In genomic region chr11:3826721-3827120, GRCh38 we compare ENCODE assay signal across 14 cellular contexts. TPM values are rescaled to one million over a fixed set of nuclear protein-coding genes. Genes with fewer than 3 reads are reported as not detected.
DNase-seq lines count a peak whose midpoint lies in the region; ATAC-seq and TF ChIP-seq lines count a peak whose summit lies in the region.
"Had no signal": no experiment of that assay in that cellular context is flagged by ENCODE, and none has a peak within 500 bp of the region (broad histone marks: within the 10 kb centered on the region; RNA-seq: fewer than 3 reads in every experiment).

No MANE protein-coding gene starts in this region.

- intact Hi-C loops in prostate gland (cut with DNase I) = no loop called here

- H3K27me3 Mint-ChIP-seq in activated naive CD4-positive, alpha-beta T cell treated with anti-CD3 and anti-CD28 coated beads, Interleukin-2, amount 10 ng/mL, durations not matched to agents 7 days and 5 days = no peaks in the 10 kb centered on the region
- no peaks in the 10 kb centered on the region for H3K27me3 Mint-ChIP-seq in mesothelial cell of epicardium (ENCODE audit: low read depth)
- H3K27me3 Mint-ChIP-seq: activated B cell treated with CpG ODN at 0.5 μM for 24 hours had no signal

- H3K27ac ChIP-seq in caudate nucleus (ENCODE audit: low read depth, low read length) = peak overlapping the region; percentile 96
- H3K27ac ChIP-seq in prostate gland = no peak overlapping the region
- H3K27ac ChIP-seq: gastroesophageal sphincter had no signal

- no peaks in the 10 kb centered on the region for H3K9me3 ChIP-seq in prostate gland
- H3K9me3 ChIP-seq: gastroesophageal sphincter had no signal

- H3K36me3 Mint-ChIP-seq in activated naive CD4-positive, alpha-beta T cell treated with anti-CD3 and anti-CD28 coated beads, Interleukin-2, amount 10 ng/mL, durations not matched to agents 7 days and 5 days = peaks cover 64% of the 10 kb centered on the region
- peaks cover 26% of the 10 kb centered on the region for H3K36me3 Mint-ChIP-seq in mesothelial cell of epicardium

- H3K4me3 ChIP-seq in prostate gland = no peak overlapping the region
- H3K4me3 ChIP-seq: gastroesophageal sphincter had no signal

- H3K9me3 Mint-ChIP-seq in activated naive CD4-positive, alpha-beta T cell treated with anti-CD3 and anti-CD28 coated beads, Interleukin-2, amount 10 ng/mL, durations not matched to agents 7 days and 5 days = no peaks in the 10 kb centered on the region
- no peaks in the 10 kb centered on the region for H3K9me3 Mint-ChIP-seq in mesothelial cell of epicardium
- H3K9me3 Mint-ChIP-seq: activated B cell treated with CpG ODN at 0.5 μM for 24 hours had no signal

- H3K4me3 Mint-ChIP-seq in activated naive CD4-positive, alpha-beta T cell treated with anti-CD3 and anti-CD28 coated beads, Interleukin-2, amount 10 ng/mL, durations not matched to agents 7 days and 5 days = no peak overlapping the region
- H3K4me3 Mint-ChIP-seq in mesothelial cell of epicardium = no peak overlapping the region
- H3K4me3 Mint-ChIP-seq: activated B cell treated with CpG ODN at 0.5 μM for 24 hours had no signal

- TF ChIP-seq POLR2A in prostate gland (IDR thresholded peaks at IDR 0.05) = no peak

- H3K4me1 ChIP-seq in prostate gland (replicated peaks) = no peaks in the 10 kb centered on the region

- no peak for ATAC-seq in HG02981 (IDR thresholded peaks at IDR 0.05; ENCODE audit: unreplicated experiment)
- ATAC-seq: gastroesophageal sphincter, SK-N-SH treated with all-trans-retinoic acid at 6 μM for 48 hours had no signal

- peaks cover 44% of the 10 kb centered on the region for H3K4me1 Mint-ChIP-seq in activated naive CD4-positive, alpha-beta T cell treated with anti-CD3 and anti-CD28 coated beads, Interleukin-2, amount 10 ng/mL, durations not matched to agents 7 days and 5 days
- no peaks in the 10 kb centered on the region for H3K4me1 Mint-ChIP-seq in mesothelial cell of epicardium

- WGBS in prostate gland = 88% methylated on average over 3 of the region's 3 CpGs

- CTCF ChIA-PET in activated naive CD4-positive, alpha-beta T cell treated with anti-CD3 and anti-CD28 coated beads, Interleukin-2, amount 10 ng/mL, durations not matched to agents 7 days and 5 days (lab: Charles Lee) = interaction anchor here (1.7 to 2.3 kb wide), 4 partner anchors 9 to 246 kb away, joined by 4 to 11 read pairs (median 6); partner anchors contain the start of gene PGAP2

- peaks cover 0 to 6% of the 10 kb centered on the region in 2 donors for H3K36me3 ChIP-seq in prostate gland

- DNase-seq in activated naive CD4-positive, alpha-beta T cell treated with anti-CD3 and anti-CD28 coated beads, Interleukin-2, amount 10 ng/mL, durations not matched to agents 7 days and 5 days = no peak
- DNase-seq in activated naive CD4-positive, alpha-beta T cell (lab: John Stamatoyannopoulos, UW) = no peak
- DNase-seq in caudate nucleus (lab: John Stamatoyannopoulos, UW) (peak in 57 of 61 donors; percentile 21 to 93 (median 78)), midbrain (lab: John Stamatoyannopoulos, UW) (peak; percentile 89), superior temporal gyrus (ENCODE audit: extremely low spot score) (peak; percentile 96), prostate gland (ENCODE audit: low spot score) (no peak), mesothelial cell of epicardium (ENCODE audit: low spot score in 2 of 2, unreplicated experiment in 2 of 2) (no peak)
- DNase-seq: activated B cell treated with CpG ODN at 0.5 μM for 24 hours, DMS53, NCI-H446, trophoblast cell had no signal

- no peak for TF ChIP-seq CTCF in prostate gland (IDR thresholded peaks at IDR 0.05)
- TF ChIP-seq CTCF in mesothelial cell of epicardium (IDR thresholded peaks at IDR 0.05; ENCODE audit: unreplicated experiment) = no peak

- H3K27ac Mint-ChIP-seq in activated naive CD4-positive, alpha-beta T cell treated with anti-CD3 and anti-CD28 coated beads, Interleukin-2, amount 10 ng/mL, durations not matched to agents 7 days and 5 days = peak overlapping the region; percentile 76
- H3K27ac Mint-ChIP-seq in mesothelial cell of epicardium = no peak overlapping the region

- H3K27me3 ChIP-seq in prostate gland (replicated peaks; ENCODE audit: insufficient read depth) = no peaks in the 10 kb centered on the region
- H3K27me3 ChIP-seq: gastroesophageal sphincter had no signal

RNA-seq across cellular contexts. Expression of gene RHOG, which starts 14.0 kb away (rescaled TPM):
- 10 to 100 TPM; 41.1 to 56.4 TPM for total RNA-seq in prostate gland
- total RNA-seq in mesothelial cell of epicardium = 23.8 to 24.7 TPM (median 24.2 TPM) in 3 replicates

RNA-seq across cellular contexts. Expression of gene PGAP2, which starts 18.4 kb away (rescaled TPM):
- total RNA-seq in prostate gland (10 to 100 TPM; 26.6 to 33.5 TPM), mesothelial cell of epicardium (43.2 to 47.6 TPM (median 47.4 TPM) in 3 replicates)

RNA-seq across cellular contexts. Expression of gene STIM1, which starts 28.7 kb away (rescaled TPM):
- total RNA-seq in prostate gland = 10 to 100 TPM; 34.1 to 65.0 TPM
- 41.2 to 43.9 TPM (median 43.7 TPM) in 3 replicates for total RNA-seq in mesothelial cell of epicardium

RNA-seq across cellular contexts. Expression of gene NUP98, which starts 29.4 kb away (rescaled TPM):
- total RNA-seq in prostate gland = 100 to 1,000 TPM; 127 to 136 TPM
- 82.6 to 85.4 TPM (median 83.3 TPM) in 3 replicates for total RNA-seq in mesothelial cell of epicardium

Comparison
In these comparisons a context has a peak if more than half of its experiments do, and no peak if none do; other contexts are left out.
1. DNase-seq: peak in caudate nucleus (57 of 61), midbrain (single experiment) and superior temporal gyrus (single experiment); none in activated naive CD4-positive, alpha-beta T cell treated with anti-CD3 and anti-CD28 coated beads, Interleukin-2, amount 10 ng/mL, durations not matched to agents 7 days and 5 days (single experiment), activated naive CD4-positive, alpha-beta T cell (0 of 4), prostate gland (single experiment) and mesothelial cell of epicardium (0 of 2).